ENCODE assay signal across 19 cellular contexts in the genomic region with DNA sequence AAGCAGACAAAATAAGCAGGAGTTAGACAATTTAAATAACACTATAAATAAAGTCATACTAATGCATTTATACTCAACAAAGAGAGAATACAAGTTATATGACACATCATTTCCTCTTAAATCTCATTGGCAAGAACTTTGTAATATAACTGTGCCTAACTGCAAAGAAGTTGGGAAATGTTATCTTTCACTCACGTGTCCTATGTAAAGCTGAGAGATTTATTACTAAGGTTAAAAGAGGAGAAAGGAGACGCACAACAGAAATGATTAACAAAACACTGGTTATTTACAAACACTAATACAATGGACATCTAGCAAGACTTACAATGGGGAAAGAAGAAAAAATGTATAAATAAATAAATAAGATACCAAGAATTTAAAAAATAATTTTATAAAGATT. TPM values are rescaled to one million over a fixed set of nuclear protein-coding genes. Genes with fewer than 3 reads are reported as not detected.
DNase-seq lines count a peak whose midpoint lies in the region; ATAC-seq and TF ChIP-seq lines count a peak whose summit lies in the region.
"Had no signal": no experiment of that assay in that cellular context is flagged by ENCODE, and none has a peak within 500 bp of the region (broad histone marks: within the 10 kb centered on the region; RNA-seq: fewer than 3 reads in every experiment).

No MANE protein-coding gene starts in this region.

- ATAC-seq in HG03378 (IDR thresholded peaks at IDR 0.05; ENCODE audit: unreplicated experiment) (no peak), HG03095 (IDR thresholded peaks at IDR 0.05; ENCODE audit: unreplicated experiment) (no peak)
- no peak for ATAC-seq in activated CD4-positive, CD25-positive, alpha-beta regulatory T cell treated with anti-CD3 and anti-CD28 coated beads, Interleukin-2, amount 50 U/mL, for 24 hours
- ATAC-seq: GM23338 had no signal

- no peaks in the 10 kb centered on the region for H3K4me1 Mint-ChIP-seq in neural progenitor cell
- H3K4me1 Mint-ChIP-seq: CD8-positive, alpha-beta memory T cell; GM23338 had no signal

- no peaks in the 10 kb centered on the region for H3K9me3 Mint-ChIP-seq in neural progenitor cell
- H3K9me3 Mint-ChIP-seq: CD8-positive, alpha-beta memory T cell; GM23338 had no signal

- H3K4me3 Mint-ChIP-seq in neural progenitor cell, result no peak overlapping the region
- H3K4me3 Mint-ChIP-seq: CD8-positive, alpha-beta memory T cell; GM23338 had no signal

- no peaks in the 10 kb centered on the region for H3K79me2 ChIP-seq in neural progenitor cell (ENCODE audit: low read depth)

- no peaks in the 10 kb centered on the region for H3K36me3 Mint-ChIP-seq in neural progenitor cell
- H3K36me3 Mint-ChIP-seq: CD8-positive, alpha-beta memory T cell had no signal

- no peaks in the 10 kb centered on the region for H3K9me3 ChIP-seq in neural progenitor cell (ENCODE audit: low read depth)

- no peaks in the 10 kb centered on the region for H4K20me1 ChIP-seq in neural progenitor cell (ENCODE audit: low read depth)
- H4K20me1 ChIP-seq: BLaER1 had no signal

- H3K27ac ChIP-seq in neural progenitor cell, result no peak overlapping the region
- H3K27ac ChIP-seq: BLaER1 had no signal

- H3K27me3 Mint-ChIP-seq in neural progenitor cell (ENCODE audit: insufficient read depth, low read depth), result peaks cover 2% of the 10 kb centered on the region

- H2AFZ ChIP-seq in neural progenitor cell (replicated peaks), result no peak overlapping the region
- H2AFZ ChIP-seq: GM23338 had no signal

- no peak overlapping the region for H3K4me2 ChIP-seq in neural progenitor cell
- H3K4me2 ChIP-seq: BLaER1, GM23338 had no signal

- no peaks in the 10 kb centered on the region for H3K4me1 ChIP-seq in neural progenitor cell

- no peak overlapping the region for H3K4me3 ChIP-seq in neural progenitor cell
- H3K4me3 ChIP-seq: BLaER1, GM23338 had no signal

- no peak overlapping the region for H3K27ac Mint-ChIP-seq in neural progenitor cell
- H3K27ac Mint-ChIP-seq: CD8-positive, alpha-beta memory T cell; GM23338 had no signal

- H3K27me3 ChIP-seq in neural progenitor cell, result peaks cover 10% of the 10 kb centered on the region
- H3K27me3 ChIP-seq: BLaER1 had no signal

- DNase-seq in NOMO-1 treated with DMSO at 0.1 percent for 48 hours (lab: John Stamatoyannopoulos, UW; ENCODE audit: unreplicated experiment) (peak; percentile 10), NOMO-1 treated with dmso at 0.1 percent for 144 hours (lab: John Stamatoyannopoulos, UW; ENCODE audit: unreplicated experiment) (no peak), OCI-M1 (lab: John Stamatoyannopoulos, UW) (peak; percentile 68), dermis blood vessel endothelial cell (peak; percentile 43), neural progenitor cell (ENCODE audit: low spot score) (no peak)
- DNase-seq: 8988T; CD8-positive, alpha-beta memory T cell; COR-L47; DMS 273 treated with DMSO at 0.1 percent for 48 hours; DMS53; DND-41; EL; HCEC 1CT had no signal

- no peaks in the 10 kb centered on the region for H3F3A ChIP-seq in neural progenitor cell (ENCODE audit: low read depth)

- H3K36me3 ChIP-seq in neural progenitor cell, result no peaks in the 10 kb centered on the region
- H3K36me3 ChIP-seq: BLaER1 had no signal

- no peak for TF ChIP-seq CTCF in neural progenitor cell (IDR thresholded peaks at IDR 0.05)

- H3K9ac ChIP-seq in neural progenitor cell, result no peak overlapping the region
- H3K9ac ChIP-seq: BLaER1 had no signal

RNA-seq across cellular contexts. Expression of gene TMEM273, which starts 12.7 kb away (rescaled TPM):
- 16.2 and 49.9 TPM in 2 replicates for total RNA-seq in dermis blood vessel endothelial cell
- not detected in 2 replicates for total RNA-seq in neural progenitor cell (ENCODE audit: low replicate concordance)
- total RNA-seq: A673, GM23338 had no signal

Comparison
In these comparisons a context has a peak if more than half of its experiments do, and no peak if none do; other contexts are left out.
1. DNase-seq: peak in NOMO-1 treated with DMSO at 0.1 percent for 48 hours (single experiment), OCI-M1 (single experiment) and dermis blood vessel endothelial cell (single experiment); none in NOMO-1 treated with dmso at 0.1 percent for 144 hours (single experiment) and neural progenitor cell (single experiment).
2. RNA of gene TMEM273, which starts 12.7 kb away (total RNA-seq): 16.2 to 49.9 TPM in dermis blood vessel endothelial cell; not detected in neural progenitor cell; every median in the first group is over 10 times any median in the second.